ENCODE assay signal across 8 cellular contexts in the genomic region with DNA sequence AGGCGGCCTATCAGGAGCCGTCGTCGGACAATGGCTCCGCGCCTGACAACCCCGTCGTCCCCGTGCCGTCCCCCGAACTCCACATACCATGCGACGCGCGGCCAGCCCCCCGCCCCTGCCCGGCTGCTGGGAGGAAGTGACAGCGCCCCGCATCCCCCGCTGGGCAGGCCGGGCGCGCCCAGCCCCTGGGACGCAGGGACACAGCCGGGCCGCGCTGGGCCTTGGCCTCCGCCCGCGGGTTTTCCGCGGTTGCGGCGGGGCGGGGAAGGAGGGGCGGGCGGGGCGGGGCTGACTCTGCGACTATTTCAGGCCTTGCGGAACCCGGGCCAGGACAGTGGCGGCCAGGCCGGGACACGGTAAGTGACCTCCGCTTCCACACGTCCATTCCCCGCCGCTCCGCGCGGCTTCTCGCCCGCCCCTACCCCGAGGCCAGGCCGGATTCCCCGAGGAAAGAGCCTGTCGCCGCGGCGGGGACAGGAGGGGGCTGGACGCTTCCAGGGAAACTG. TPM values are rescaled to one million over a fixed set of nuclear protein-coding genes. Genes with fewer than 3 reads are reported as not detected.
DNase-seq lines count a peak whose midpoint lies in the region; ATAC-seq and TF ChIP-seq lines count a peak whose summit lies in the region.

A gene with protein sequence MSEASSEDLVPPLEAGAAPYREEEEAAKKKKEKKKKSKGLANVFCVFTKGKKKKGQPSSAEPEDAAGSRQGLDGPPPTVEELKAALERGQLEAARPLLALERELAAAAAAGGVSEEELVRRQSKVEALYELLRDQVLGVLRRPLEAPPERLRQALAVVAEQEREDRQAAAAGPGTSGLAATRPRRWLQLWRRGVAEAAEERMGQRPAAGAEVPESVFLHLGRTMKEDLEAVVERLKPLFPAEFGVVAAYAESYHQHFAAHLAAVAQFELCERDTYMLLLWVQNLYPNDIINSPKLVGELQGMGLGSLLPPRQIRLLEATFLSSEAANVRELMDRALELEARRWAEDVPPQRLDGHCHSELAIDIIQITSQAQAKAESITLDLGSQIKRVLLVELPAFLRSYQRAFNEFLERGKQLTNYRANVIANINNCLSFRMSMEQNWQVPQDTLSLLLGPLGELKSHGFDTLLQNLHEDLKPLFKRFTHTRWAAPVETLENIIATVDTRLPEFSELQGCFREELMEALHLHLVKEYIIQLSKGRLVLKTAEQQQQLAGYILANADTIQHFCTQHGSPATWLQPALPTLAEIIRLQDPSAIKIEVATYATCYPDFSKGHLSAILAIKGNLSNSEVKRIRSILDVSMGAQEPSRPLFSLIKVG (plus strand): TSS at position 334 of the 506 bp plus-strand sequence. CDS start 2,997 bp downstream, outside the sequence.

- ATAC-seq in activated CD8-positive, alpha-beta memory T cell treated with anti-CD3 and anti-CD28 coated beads, Interleukin-2, amount 10 ng/mL, durations not matched to agents 7 days and 5 days, result peak; percentile 21
- ATAC-seq in activated B cell treated with CpG ODN at 0.5 μM for 24 hours (ENCODE audit: low read depth) (peak; percentile 48), HG03280 (IDR thresholded peaks at IDR 0.05; ENCODE audit: unreplicated experiment) (no peak), GM18861 (IDR thresholded peaks at IDR 0.05; ENCODE audit: unreplicated experiment) (no peak)

- CTCF ChIA-PET in activated CD8-positive, alpha-beta memory T cell treated with anti-CD3 and anti-CD28 coated beads, Interleukin-2, amount 10 ng/mL, durations not matched to agents 7 days and 5 days (lab: Charles Lee), result no interaction called here
- CTCF ChIA-PET in activated B cell treated with CpG ODN at 0.5 μM for 24 hours (lab: Charles Lee), result no interaction called here

- DNase-seq in activated CD8-positive, alpha-beta memory T cell treated with anti-CD3 and anti-CD28 coated beads, Interleukin-2, amount 10 ng/mL, durations not matched to agents 7 days and 5 days, result no peak
- no peak for DNase-seq in activated CD8-positive, alpha-beta memory T cell treated with anti-CD3 and anti-CD28 coated beads for 24 hours
- no peak for DNase-seq in activated B cell treated with CpG ODN at 0.5 μM for 24 hours
- DNase-seq in hepatic stellate cell (ENCODE audit: low spot score), result peak; percentile 70
- DNase-seq in skeletal muscle cell (ENCODE audit: low read depth), result no peak
- DNase-seq in HCEC 1CT, result no peak

- H3K27ac Mint-ChIP-seq in activated CD8-positive, alpha-beta memory T cell treated with anti-CD3 and anti-CD28 coated beads, Interleukin-2, amount 10 ng/mL, durations not matched to agents 7 days and 5 days, result no peak within 1 kb of the TSS
- H3K27ac Mint-ChIP-seq in activated B cell treated with CpG ODN at 0.5 μM for 24 hours, result no peak within 1 kb of the TSS

- no peaks in the 10 kb centered on the region for H3K9me3 Mint-ChIP-seq in activated CD8-positive, alpha-beta memory T cell treated with anti-CD3 and anti-CD28 coated beads, Interleukin-2, amount 10 ng/mL, durations not matched to agents 7 days and 5 days (ENCODE audit: low read depth)
- H3K9me3 Mint-ChIP-seq in activated B cell treated with CpG ODN at 0.5 μM for 24 hours, result no peaks in the 10 kb centered on the region

- POLR2A ChIA-PET in activated B cell treated with CpG ODN at 0.5 μM for 24 hours (lab: Charles Lee), result no interaction called here

- TF ChIP-seq CTCF in activated B cell treated with CpG ODN at 0.5 μM for 24 hours (IDR thresholded peaks at IDR 0.05), result no peak

- H3K27me3 Mint-ChIP-seq in activated CD8-positive, alpha-beta memory T cell treated with anti-CD3 and anti-CD28 coated beads, Interleukin-2, amount 10 ng/mL, durations not matched to agents 7 days and 5 days, result peaks cover 28% of the 10 kb centered on the region
- H3K27me3 Mint-ChIP-seq in activated B cell treated with CpG ODN at 0.5 μM for 24 hours, result peaks cover 24% of the 10 kb centered on the region

- no peaks in the 10 kb centered on the region for H3K4me1 Mint-ChIP-seq in activated CD8-positive, alpha-beta memory T cell treated with anti-CD3 and anti-CD28 coated beads, Interleukin-2, amount 10 ng/mL, durations not matched to agents 7 days and 5 days
- peaks cover 14% of the 10 kb centered on the region for H3K4me1 Mint-ChIP-seq in activated B cell treated with CpG ODN at 0.5 μM for 24 hours

- peak within 1 kb of the TSS; percentile 37 for H3K4me3 ChIP-seq in skeletal muscle cell (ENCODE audit: low read depth, low read length)

- intact Hi-C loops in activated B cell treated with CpG ODN at 0.5 μM for 24 hours (cut with micrococcal nuclease), result loop anchor here (2.0 kb wide), 1 partner anchor 18 kb away; no protein-coding TSS in a partner anchor

- H3K4me3 Mint-ChIP-seq in activated CD8-positive, alpha-beta memory T cell treated with anti-CD3 and anti-CD28 coated beads, Interleukin-2, amount 10 ng/mL, durations not matched to agents 7 days and 5 days, result no peak within 1 kb of the TSS
- H3K4me3 Mint-ChIP-seq in activated B cell treated with CpG ODN at 0.5 μM for 24 hours, result peak within 1 kb of the TSS; percentile 44

- no peaks in the 10 kb centered on the region for H3K36me3 Mint-ChIP-seq in activated CD8-positive, alpha-beta memory T cell treated with anti-CD3 and anti-CD28 coated beads, Interleukin-2, amount 10 ng/mL, durations not matched to agents 7 days and 5 days
- no peaks in the 10 kb centered on the region for H3K36me3 Mint-ChIP-seq in activated B cell treated with CpG ODN at 0.5 μM for 24 hours (ENCODE audit: low read depth)

RNA-seq across cellular contexts. Expression of the gene that starts here (rescaled TPM):
- total RNA-seq in activated CD8-positive, alpha-beta memory T cell treated with anti-CD3 and anti-CD28 coated beads, Interleukin-2, amount 10 ng/mL, durations not matched to agents 7 days and 5 days, result 1 to 10 TPM in 1 of 2 experiments, not detected in 1; 2.1 TPM
- 4.1 and 5.2 TPM in 2 replicates for total RNA-seq in activated B cell treated with CpG ODN at 0.5 μM for 24 hours

Comparison
In these comparisons a context has a peak if more than half of its experiments do, and no peak if none do; other contexts are left out.
1. ATAC-seq: peak in activated CD8-positive, alpha-beta memory T cell treated with anti-CD3 and anti-CD28 coated beads, Interleukin-2, amount 10 ng/mL, durations not matched to agents 7 days and 5 days (single experiment) and activated B cell treated with CpG ODN at 0.5 μM for 24 hours (single experiment); none in HG03280 (single experiment) and GM18861 (single experiment).